ENCODE assay signal across 1 cellular context in genomic region chr19:13930402-13930801, GRCh38.
TF ChIP-seq lines count a peak whose summit lies in the region.

No MANE protein-coding gene starts in this region.

TF ChIP-seq in GM12878, 131 proteins besides CTCF, POLR2A, EP300 and RAD21:
- TF ChIP-seq MXI1 (IDR thresholded peaks at IDR 0.05; ENCODE audit: low read depth, low read length), result no peak
- TF ChIP-seq IKZF1 (conservative IDR thresholded peaks at IDR 0.05), result no peak
- TF ChIP-seq, protein P1, sequence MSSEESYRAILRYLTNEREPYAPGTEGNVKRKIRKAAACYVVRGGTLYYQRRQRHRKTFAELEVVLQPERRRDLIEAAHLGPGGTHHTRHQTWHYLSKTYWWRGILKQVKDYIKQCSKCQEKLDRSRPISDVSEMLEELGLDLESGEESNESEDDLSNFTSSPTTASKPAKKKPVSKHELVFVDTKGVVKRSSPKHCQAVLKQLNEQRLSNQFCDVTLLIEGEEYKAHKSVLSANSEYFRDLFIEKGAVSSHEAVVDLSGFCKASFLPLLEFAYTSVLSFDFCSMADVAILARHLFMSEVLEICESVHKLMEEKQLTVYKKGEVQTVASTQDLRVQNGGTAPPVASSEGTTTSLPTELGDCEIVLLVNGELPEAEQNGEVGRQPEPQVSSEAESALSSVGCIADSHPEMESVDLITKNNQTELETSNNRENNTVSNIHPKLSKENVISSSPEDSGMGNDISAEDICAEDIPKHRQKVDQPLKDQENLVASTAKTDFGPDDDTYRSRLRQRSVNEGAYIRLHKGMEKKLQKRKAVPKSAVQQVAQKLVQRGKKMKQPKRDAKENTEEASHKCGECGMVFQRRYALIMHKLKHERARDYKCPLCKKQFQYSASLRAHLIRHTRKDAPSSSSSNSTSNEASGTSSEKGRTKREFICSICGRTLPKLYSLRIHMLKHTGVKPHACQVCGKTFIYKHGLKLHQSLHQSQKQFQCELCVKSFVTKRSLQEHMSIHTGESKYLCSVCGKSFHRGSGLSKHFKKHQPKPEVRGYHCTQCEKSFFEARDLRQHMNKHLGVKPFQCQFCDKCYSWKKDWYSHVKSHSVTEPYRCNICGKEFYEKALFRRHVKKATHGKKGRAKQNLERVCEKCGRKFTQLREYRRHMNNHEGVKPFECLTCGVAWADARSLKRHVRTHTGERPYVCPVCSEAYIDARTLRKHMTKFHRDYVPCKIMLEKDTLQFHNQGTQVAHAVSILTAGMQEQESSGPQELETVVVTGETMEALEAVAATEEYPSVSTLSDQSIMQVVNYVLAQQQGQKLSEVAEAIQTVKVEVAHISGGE (CRISPR knock-in tag; IDR thresholded peaks at IDR 0.05), result no peak
- no peak for TF ChIP-seq YY1 (IDR thresholded peaks at IDR 0.05; ENCODE audit: low read depth, low read length)
- TF ChIP-seq, protein P2, sequence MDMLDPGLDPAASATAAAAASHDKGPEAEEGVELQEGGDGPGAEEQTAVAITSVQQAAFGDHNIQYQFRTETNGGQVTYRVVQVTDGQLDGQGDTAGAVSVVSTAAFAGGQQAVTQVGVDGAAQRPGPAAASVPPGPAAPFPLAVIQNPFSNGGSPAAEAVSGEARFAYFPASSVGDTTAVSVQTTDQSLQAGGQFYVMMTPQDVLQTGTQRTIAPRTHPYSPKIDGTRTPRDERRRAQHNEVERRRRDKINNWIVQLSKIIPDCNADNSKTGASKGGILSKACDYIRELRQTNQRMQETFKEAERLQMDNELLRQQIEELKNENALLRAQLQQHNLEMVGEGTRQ (IDR thresholded peaks at IDR 0.05; ENCODE audit: borderline replicate concordance, low read depth, low read length), result no peak
- no peak for TF ChIP-seq IRF4 (IDR thresholded peaks at IDR 0.05; ENCODE audit: low read depth, low read length)
- TF ChIP-seq, protein P3, sequence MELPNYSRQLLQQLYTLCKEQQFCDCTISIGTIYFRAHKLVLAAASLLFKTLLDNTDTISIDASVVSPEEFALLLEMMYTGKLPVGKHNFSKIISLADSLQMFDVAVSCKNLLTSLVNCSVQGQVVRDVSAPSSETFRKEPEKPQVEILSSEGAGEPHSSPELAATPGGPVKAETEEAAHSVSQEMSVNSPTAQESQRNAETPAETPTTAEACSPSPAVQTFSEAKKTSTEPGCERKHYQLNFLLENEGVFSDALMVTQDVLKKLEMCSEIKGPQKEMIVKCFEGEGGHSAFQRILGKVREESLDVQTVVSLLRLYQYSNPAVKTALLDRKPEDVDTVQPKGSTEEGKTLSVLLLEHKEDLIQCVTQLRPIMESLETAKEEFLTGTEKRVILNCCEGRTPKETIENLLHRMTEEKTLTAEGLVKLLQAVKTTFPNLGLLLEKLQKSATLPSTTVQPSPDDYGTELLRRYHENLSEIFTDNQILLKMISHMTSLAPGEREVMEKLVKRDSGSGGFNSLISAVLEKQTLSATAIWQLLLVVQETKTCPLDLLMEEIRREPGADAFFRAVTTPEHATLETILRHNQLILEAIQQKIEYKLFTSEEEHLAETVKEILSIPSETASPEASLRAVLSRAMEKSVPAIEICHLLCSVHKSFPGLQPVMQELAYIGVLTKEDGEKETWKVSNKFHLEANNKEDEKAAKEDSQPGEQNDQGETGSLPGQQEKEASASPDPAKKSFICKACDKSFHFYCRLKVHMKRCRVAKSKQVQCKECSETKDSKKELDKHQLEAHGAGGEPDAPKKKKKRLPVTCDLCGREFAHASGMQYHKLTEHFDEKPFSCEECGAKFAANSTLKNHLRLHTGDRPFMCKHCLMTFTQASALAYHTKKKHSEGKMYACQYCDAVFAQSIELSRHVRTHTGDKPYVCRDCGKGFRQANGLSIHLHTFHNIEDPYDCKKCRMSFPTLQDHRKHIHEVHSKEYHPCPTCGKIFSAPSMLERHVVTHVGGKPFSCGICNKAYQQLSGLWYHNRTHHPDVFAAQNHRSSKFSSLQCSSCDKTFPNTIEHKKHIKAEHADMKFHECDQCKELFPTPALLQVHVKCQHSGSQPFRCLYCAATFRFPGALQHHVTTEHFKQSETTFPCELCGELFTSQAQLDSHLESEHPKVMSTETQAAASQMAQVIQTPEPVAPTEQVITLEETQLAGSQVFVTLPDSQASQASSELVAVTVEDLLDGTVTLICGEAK (IDR thresholded peaks at IDR 0.05; ENCODE audit: borderline replicate concordance), result no peak
